In the genomic region with DNA sequence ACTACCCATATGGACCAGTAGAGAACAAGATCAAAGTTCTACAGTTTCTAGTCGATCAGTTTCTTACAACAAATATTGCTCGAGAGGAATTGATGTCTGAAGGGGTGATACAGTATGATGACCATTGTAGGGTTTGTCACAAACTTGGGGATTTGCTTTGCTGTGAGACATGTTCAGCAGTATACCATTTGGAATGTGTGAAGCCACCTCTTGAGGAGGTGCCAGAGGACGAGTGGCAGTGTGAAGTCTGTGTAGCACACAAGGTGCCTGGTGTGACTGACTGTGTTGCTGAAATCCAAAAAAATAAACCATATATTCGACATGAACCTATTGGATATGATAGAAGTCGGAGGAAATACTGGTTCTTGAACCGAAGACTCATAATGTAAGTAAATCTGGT, we compare ENCODE assay signal across 17 cellular contexts. TPM values are rescaled to one million over a fixed set of nuclear protein-coding genes. Genes with fewer than 3 reads are reported as not detected.
DNase-seq lines count a peak whose midpoint lies in the region; ATAC-seq and TF ChIP-seq lines count a peak whose summit lies in the region.
"Had no signal": no experiment of that assay in that cellular context is flagged by ENCODE, and none has a peak within 500 bp of the region (broad histone marks: within the 10 kb centered on the region; RNA-seq: fewer than 3 reads in every experiment).

No MANE protein-coding gene starts in this region.

- no peak overlapping the region for H3K9ac ChIP-seq in IMR-90 (ENCODE audit: low read depth, low read length)

- peaks cover 14 to 54% of the 10 kb centered on the region in 2 experiments for H3K79me1 ChIP-seq in IMR-90 (ENCODE audit: low read depth in 1 of 2, low read length in 2 of 2)

- BruUV-seq in IMR-90 (replicated peaks; lab: Mats Ljungman, UMichigan), result TSS peak; percentile 97

- TF ChIP-seq CTCF in left ventricle myocardium inferior (IDR thresholded peaks at IDR 0.05; ENCODE audit: borderline replicate concordance), result no peak
- no peak for TF ChIP-seq CTCF in IMR-90 (conservative IDR thresholded peaks at IDR 0.05; ENCODE audit: low read depth, low read length)

- H3K27ac Mint-ChIP-seq in activated T-helper 2 cell treated with anti-CD3 and anti-CD28 coated beads, Interferon-gamma antibody, Interleukin-2, Interleukin-4, amounts not matched to agents 10 μg/mL and 5 μg/mL and 100 μg/mL, durations not matched to agents 14 hours and 24 hours and 36 hours, result peak overlapping the region; percentile 55
- H3K27ac Mint-ChIP-seq in stimulated activated effector memory CD8-positive, alpha-beta T cell treated with anti-CD3 and anti-CD28 coated beads, Interleukin-12 subunit alpha, Interleukin-12 subunit beta, amount 100 ng/mL, for 72 hours, result peak overlapping the region; percentile 24
- H3K27ac Mint-ChIP-seq: HFFc6 had no signal

- H3K4me3 Mint-ChIP-seq in activated T-helper 2 cell treated with anti-CD3 and anti-CD28 coated beads, Interferon-gamma antibody, Interleukin-2, Interleukin-4, amounts not matched to agents 10 μg/mL and 5 μg/mL and 100 μg/mL, durations not matched to agents 14 hours and 24 hours and 36 hours (ENCODE audit: low read depth), result no peak overlapping the region
- H3K4me3 Mint-ChIP-seq in stimulated activated effector memory CD8-positive, alpha-beta T cell treated with anti-CD3 and anti-CD28 coated beads, Interleukin-12 subunit alpha, Interleukin-12 subunit beta, amount 100 ng/mL, for 72 hours, result no peak overlapping the region
- H3K4me3 Mint-ChIP-seq: HFFc6 had no signal

- H3K9me3 ChIP-seq in left ventricle myocardium inferior (replicated peaks) (peaks cover 9% of the 10 kb centered on the region), IMR-90 (ENCODE audit: control insufficient read depth, insufficient read depth, low read length) (no peaks in the 10 kb centered on the region)

- H3K4me1 Mint-ChIP-seq in activated T-helper 2 cell treated with anti-CD3 and anti-CD28 coated beads, Interferon-gamma antibody, Interleukin-2, Interleukin-4, amounts not matched to agents 10 μg/mL and 5 μg/mL and 100 μg/mL, durations not matched to agents 14 hours and 24 hours and 36 hours (ENCODE audit: low read depth), result peaks cover 42% of the 10 kb centered on the region
- H3K4me1 Mint-ChIP-seq in stimulated activated effector memory CD8-positive, alpha-beta T cell treated with anti-CD3 and anti-CD28 coated beads, Interleukin-12 subunit alpha, Interleukin-12 subunit beta, amount 100 ng/mL, for 72 hours, result peaks cover 64% of the 10 kb centered on the region

- H3K36me3 Mint-ChIP-seq in activated T-helper 2 cell treated with anti-CD3 and anti-CD28 coated beads, Interferon-gamma antibody, Interleukin-2, Interleukin-4, amounts not matched to agents 10 μg/mL and 5 μg/mL and 100 μg/mL, durations not matched to agents 14 hours and 24 hours and 36 hours (ENCODE audit: low read depth), result peaks cover 44% of the 10 kb centered on the region
- peaks cover 39% of the 10 kb centered on the region for H3K36me3 Mint-ChIP-seq in stimulated activated effector memory CD8-positive, alpha-beta T cell treated with anti-CD3 and anti-CD28 coated beads, Interleukin-12 subunit alpha, Interleukin-12 subunit beta, amount 100 ng/mL, for 72 hours

- H3K18ac ChIP-seq in IMR-90 (ENCODE audit: low read depth, low read length), result no peak overlapping the region

- no peak overlapping the region for H2AK5ac ChIP-seq in IMR-90 (ENCODE audit: low read depth, low read length)

- no peaks in the 10 kb centered on the region for H3K9me3 Mint-ChIP-seq in activated T-helper 2 cell treated with anti-CD3 and anti-CD28 coated beads, Interferon-gamma antibody, Interleukin-2, Interleukin-4, amounts not matched to agents 10 μg/mL and 5 μg/mL and 100 μg/mL, durations not matched to agents 14 hours and 24 hours and 36 hours
- H3K9me3 Mint-ChIP-seq in stimulated activated effector memory CD8-positive, alpha-beta T cell treated with anti-CD3 and anti-CD28 coated beads, Interleukin-12 subunit alpha, Interleukin-12 subunit beta, amount 100 ng/mL, for 72 hours, result no peaks in the 10 kb centered on the region
- H3K9me3 Mint-ChIP-seq: HFFc6 had no signal

- no peak overlapping the region for H3K23ac ChIP-seq in IMR-90 (ENCODE audit: low read depth, low read length)

- no peak overlapping the region for H3K56ac ChIP-seq in IMR-90 (ENCODE audit: extremely low read depth, insufficient read depth, low read length)

- H3K4me3 ChIP-seq in left ventricle myocardium inferior, result no peak overlapping the region
- H3K4me3 ChIP-seq in IMR-90 (ENCODE audit: insufficient read depth, low read depth, low read length), result no peak overlapping the region
- H3K4me3 ChIP-seq: PC-9 had no signal

- TF ChIP-seq RAD21 in IMR-90 (IDR thresholded peaks at IDR 0.05; ENCODE audit: low read length), result no peak

- H2BK120ac ChIP-seq in IMR-90 (ENCODE audit: low read depth, low read length), result no peak overlapping the region

- dilution Hi-C loops in IMR-90 (cut with HindIII; ENCODE audit: low sequenced_read_pairs, unreplicated experiment), result no loop called here

- no peak overlapping the region for H3K4ac ChIP-seq in IMR-90 (ENCODE audit: low read depth, low read length)

- no peak for TF ChIP-seq POLR2A in IMR-90 (IDR thresholded peaks at IDR 0.05; ENCODE audit: low read depth, low read length)

- no peak overlapping the region for H2BK15ac ChIP-seq in IMR-90 (ENCODE audit: low read depth, low read length)

- WGBS in IMR-90 (ENCODE audit: extremely low coverage in 2 of 2, insufficient read length in 1 of 2), 2 experiments, result no CpG with 5 or more reads among the region's 6 CpGs

- no peaks in the 10 kb centered on the region for H3K27me3 ChIP-seq in left ventricle myocardium inferior (ENCODE audit: low read depth)
- H3K27me3 ChIP-seq in IMR-90 (ENCODE audit: control insufficient read depth, insufficient read depth, low read length), result no peaks in the 10 kb centered on the region

- H3K4me1 ChIP-seq in left ventricle myocardium inferior, result peaks cover 83% of the 10 kb centered on the region
- peaks cover 2% of the 10 kb centered on the region for H3K4me1 ChIP-seq in IMR-90 (ENCODE audit: control insufficient read depth, insufficient read depth, low read length)

- no peak overlapping the region for H2AK9ac ChIP-seq in IMR-90 (replicated peaks; ENCODE audit: low read depth, low read length, poor library complexity)

- H2BK20ac ChIP-seq in IMR-90 (ENCODE audit: low read depth, low read length), result no peak overlapping the region

- no peak overlapping the region for H3K27ac ChIP-seq in left ventricle myocardium inferior (replicated peaks)
- no peak overlapping the region for H3K27ac ChIP-seq in IMR-90 (ENCODE audit: insufficient read depth, low read length)
- H3K27ac ChIP-seq: PC-9 had no signal

- POLR2A ChIA-PET in IMR-90 (lab: Charles Lee; ENCODE audit: unreplicated experiment), result no interaction called here

- intact Hi-C loops in left cardiac atrium (cut with DNase I), result no loop called here
- intact Hi-C loops in left ventricle myocardium inferior (cut with micrococcal nuclease), result no loop called here
- intact Hi-C loops in IMR-90 (cut with micrococcal nuclease), result no loop called here
- intact Hi-C loops in activated T-helper 2 cell treated with anti-CD3 and anti-CD28 coated beads, Interferon-gamma antibody, Interleukin-2, Interleukin-4, amounts not matched to agents 10 μg/mL and 5 μg/mL and 100 μg/mL, durations not matched to agents 14 hours and 24 hours and 36 hours (cut with micrococcal nuclease), result no loop called here

- H4K91ac ChIP-seq in IMR-90 (ENCODE audit: insufficient read depth, low read depth, low read length), result no peak overlapping the region

- CTCF ChIA-PET in IMR-90 (lab: Yijun Ruan, JAX), result no interaction called here

- no peak overlapping the region for H2AFZ ChIP-seq in IMR-90 (replicated peaks; ENCODE audit: low read length, poor library complexity)
- H2AFZ ChIP-seq: PC-9 had no signal

- no peak for DNase-seq in left cardiac atrium
- DNase-seq in left ventricle myocardium inferior, result no peak
- no peak for DNase-seq in IMR-90
- DNase-seq in activated T-helper 2 cell treated with anti-CD3 and anti-CD28 coated beads, Interferon-gamma antibody, Interleukin-2, Interleukin-4, amounts not matched to agents 10 μg/mL and 5 μg/mL and 100 μg/mL, durations not matched to agents 14 hours and 24 hours and 36 hours (ENCODE audit: low spot score), result no peak
- no peak for DNase-seq in stimulated activated effector memory CD8-positive, alpha-beta T cell treated with anti-CD3 and anti-CD28 coated beads, Interleukin-12 subunit alpha, Interleukin-12 subunit beta, amount 100 ng/mL, for 72 hours (ENCODE audit: low spot score in 2 of 2)
- no peak for DNase-seq in NCI-H1417 (lab: John Stamatoyannopoulos, UW)
- DNase-seq in cerebellar nuclear complex (lab: John Stamatoyannopoulos, UW), result no peak
- DNase-seq in NCI-H226, result no peak
- DNase-seq: AML-193; DMS 273 treated with DMSO at 0.1 percent for 48 hours; HFFc6; MV-4-11; NCI-H146; NCI-H2227 treated with DMSO at 0.1 percent for 48 hours; NCI-H526; NK-92 treated with Interleukin-12 subunit alpha and Interleukin-12 subunit beta, amount 100 ng/mL, for 24 hours; PC-9 had no signal

- ATAC-seq in left cardiac atrium (peak; percentile 34 to 44), IMR-90 (ENCODE audit: low read depth) (no peak)
- no peak for ATAC-seq in stimulated activated effector memory CD8-positive, alpha-beta T cell treated with anti-CD3 and anti-CD28 coated beads, Interleukin-12 subunit alpha, Interleukin-12 subunit beta, amount 100 ng/mL, for 72 hours

- no peak overlapping the region for H3K4me2 ChIP-seq in IMR-90 (ENCODE audit: low read depth, low read length)
- H3K4me2 ChIP-seq: PC-9 had no signal

- H2BK5ac ChIP-seq in IMR-90 (ENCODE audit: low read depth, low read length, poor library complexity, severe bottlenecking), result no peak overlapping the region

- in situ Hi-C loops in IMR-90 (cut with MboI; ENCODE audit: low sequenced_read_pairs), result no loop called here

- no peak overlapping the region for H3K14ac ChIP-seq in IMR-90 (replicated peaks; ENCODE audit: low read depth, low read length)

- peaks cover 60% of the 10 kb centered on the region for H4K20me1 ChIP-seq in IMR-90 (ENCODE audit: insufficient read depth, low read length)

- H4K8ac ChIP-seq in IMR-90 (ENCODE audit: low read depth in 2 of 2, low read length in 2 of 2), result no peak overlapping the region

- H3K36me3 ChIP-seq in left ventricle myocardium inferior (peaks cover 18% of the 10 kb centered on the region), IMR-90 (ENCODE audit: control insufficient read depth, insufficient read depth, low read length) (peaks cover 12% of the 10 kb centered on the region)

- H3K9me1 ChIP-seq in IMR-90 (ENCODE audit: insufficient read depth, low read length), result peaks cover 7% of the 10 kb centered on the region; the same call in 1 of the 2 replicates

- no peak overlapping the region for H4K5ac ChIP-seq in IMR-90 (ENCODE audit: low read depth, low read length)

- H3K27me3 Mint-ChIP-seq in activated T-helper 2 cell treated with anti-CD3 and anti-CD28 coated beads, Interferon-gamma antibody, Interleukin-2, Interleukin-4, amounts not matched to agents 10 μg/mL and 5 μg/mL and 100 μg/mL, durations not matched to agents 14 hours and 24 hours and 36 hours (ENCODE audit: low read depth), result no peaks in the 10 kb centered on the region

RNA-seq across cellular contexts. Expression of gene BPTF, which starts 29.1 kb away (rescaled TPM):
- total RNA-seq in left cardiac atrium (10 to 100 TPM; 84.8 to 85.2 TPM), left ventricle myocardium inferior (79.2 TPM), IMR-90 (2012; rRNA removed) (32.3 and 44.4 TPM in 2 replicates)
- polyA plus RNA-seq in IMR-90 (2012; rRNA removed), result 35.7 and 36.7 TPM in 2 replicates
- polyA plus RNA-seq in IMR-90 (2012; cell fraction: cytosol; rRNA removed), result 9.4 and 16.5 TPM in 2 replicates
- 43.4 and 66.0 TPM in 2 replicates for polyA plus RNA-seq in IMR-90 (2012; cell fraction: nucleus; rRNA removed; ENCODE audit: low replicate concordance)
- total RNA-seq in activated T-helper 2 cell treated with anti-CD3 and anti-CD28 coated beads, Interferon-gamma antibody, Interleukin-2, Interleukin-4, amounts not matched to agents 10 μg/mL and 5 μg/mL and 100 μg/mL, durations not matched to agents 14 hours and 24 hours and 36 hours, result 90.8 and 91.2 TPM in 2 replicates

Comparison
In these comparisons a context has a peak if more than half of its experiments do, and no peak if none do; other contexts are left out.
1. ATAC-seq: peak in left cardiac atrium (2 of 2); none in IMR-90 (single experiment) and stimulated activated effector memory CD8-positive, alpha-beta T cell treated with anti-CD3 and anti-CD28 coated beads, Interleukin-12 subunit alpha, Interleukin-12 subunit beta, amount 100 ng/mL, for 72 hours (single experiment).